31 cellular contexts compared by ENCODE assay signal in the genomic region with DNA sequence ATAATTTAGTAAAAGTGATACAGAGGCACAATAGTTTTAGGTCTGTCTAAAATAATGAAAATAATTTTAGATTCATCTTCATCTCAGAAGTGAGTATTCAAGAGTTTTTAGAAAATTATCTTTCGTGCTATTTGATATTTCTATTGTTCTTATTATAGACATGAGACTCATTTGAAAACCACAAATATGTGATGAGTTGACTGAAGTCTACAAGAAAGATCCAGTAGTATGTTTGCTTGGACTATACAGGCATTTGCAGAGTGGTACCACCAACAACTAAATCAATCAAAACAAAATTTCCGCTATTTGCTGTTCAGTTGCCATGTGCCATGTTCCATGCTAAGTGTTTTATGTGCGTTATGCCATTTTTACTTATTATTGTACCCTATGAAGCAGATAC.
"Had no signal": no experiment of that assay in that cellular context is flagged by ENCODE, and none has a peak within 500 bp of the region (broad histone marks: within the 10 kb centered on the region; RNA-seq: fewer than 3 reads in every experiment).

No MANE protein-coding gene starts in this region.

- H3K27ac ChIP-seq: body of pancreas, breast epithelium, PC-9, RWPE1, WERI-Rb-1 had no signal

- H3K27me3 ChIP-seq: body of pancreas, breast epithelium had no signal

- H3K4me3 Mint-ChIP-seq: activated CD8-positive, alpha-beta T cell treated with anti-CD3 and anti-CD28 coated beads for 36 hours; activated naive CD4-positive, alpha-beta T cell treated with anti-CD3 and anti-CD28 coated beads, Interleukin-2, amount 50 U/mL, for 24 hours; activated naive CD8-positive, alpha-beta T cell treated with anti-CD3 and anti-CD28 coated beads, Interleukin-2, amount 10 ng/mL, durations not matched to agents 7 days and 5 days had no signal

- ATAC-seq: activated CD8-positive, alpha-beta T cell treated with anti-CD3 and anti-CD28 coated beads for 36 hours; body of pancreas; Right ventricle myocardium inferior; SK-N-SH treated with all-trans-retinoic acid at 6 μM for 48 hours had no signal

- H3K4me3 ChIP-seq: body of pancreas, breast epithelium, PC-9 had no signal

- H3K36me3 ChIP-seq: breast epithelium, WERI-Rb-1 had no signal

- DNase-seq: activated CD4-positive, alpha-beta T cell treated with anti-CD3 and anti-CD28 coated beads for 1 hour; activated CD4-positive, alpha-beta T cell treated with anti-CD3 and anti-CD28 coated beads for 48 hours; activated CD4-positive, CD25-positive, alpha-beta regulatory T cell; activated CD8-positive, alpha-beta T cell treated with anti-CD3 and anti-CD28 coated beads for 36 hours; activated gamma-delta T cell; activated naive CD4-positive, alpha-beta T cell treated with Interleukin-2 at 50 U/mL for 16 hours; activated naive CD8-positive, alpha-beta T cell treated with anti-CD3 and anti-CD28 coated beads, Interleukin-2, amount 10 ng/mL, durations not matched to agents 7 days and 5 days; activated T-cell treated with anti-CD3 and anti-CD28 coated beads, Interleukin-2, amount 50 U/mL, for 1 hour; body of pancreas; caudate nucleus; MV-4-11; NCI-H1092; NCI-H1436 treated with DMSO at 0.1 percent for 48 hours; NCI-H1694 treated with DMSO at 0.1 percent for 48 hours; NCI-H2029; NCI-H345; NCI-H524 treated with DMSO at 0.1 percent for 48 hours; NK-92 treated with Interleukin-12 subunit alpha and Interleukin-12 subunit beta, amount 100 ng/mL, for 24 hours; PC-9; SIG-M5; T-helper 1 cell; T-helper 2 cell; T-helper 9 cell; WERI-Rb-1 had no signal

- H3K27ac Mint-ChIP-seq: activated CD8-positive, alpha-beta T cell treated with anti-CD3 and anti-CD28 coated beads for 36 hours; activated naive CD4-positive, alpha-beta T cell treated with anti-CD3 and anti-CD28 coated beads, Interleukin-2, amount 50 U/mL, for 24 hours; activated naive CD8-positive, alpha-beta T cell treated with anti-CD3 and anti-CD28 coated beads, Interleukin-2, amount 10 ng/mL, durations not matched to agents 7 days and 5 days; activated T-helper 2 cell treated with anti-CD3 and anti-CD28 coated beads, Interferon-gamma antibody, Interleukin-2, Interleukin-4, amounts not matched to agents 10 μg/mL and 5 μg/mL and 100 μg/mL, durations not matched to agents 14 hours and 24 hours and 36 hours had no signal

- H3K4me1 Mint-ChIP-seq: activated naive CD4-positive, alpha-beta T cell treated with anti-CD3 and anti-CD28 coated beads, Interleukin-2, amount 50 U/mL, for 24 hours; activated naive CD8-positive, alpha-beta T cell treated with anti-CD3 and anti-CD28 coated beads, Interleukin-2, amount 10 ng/mL, durations not matched to agents 7 days and 5 days had no signal

- H3K4me1 ChIP-seq: body of pancreas, breast epithelium had no signal

- H3K9me3 ChIP-seq: body of pancreas had no signal

- FAIRE-seq: astrocyte had no signal

- H3K36me3 Mint-ChIP-seq: activated naive CD4-positive, alpha-beta T cell treated with anti-CD3 and anti-CD28 coated beads, Interleukin-2, amount 50 U/mL, for 24 hours; activated naive CD8-positive, alpha-beta T cell treated with anti-CD3 and anti-CD28 coated beads, Interleukin-2, amount 10 ng/mL, durations not matched to agents 7 days and 5 days had no signal
